ENCODE assay signal across 21 cellular contexts in genomic region chr6:142744836-142745235, GRCh38.
DNase-seq lines count a peak whose midpoint lies in the region; ATAC-seq and TF ChIP-seq lines count a peak whose summit lies in the region.
"Had no signal": no experiment of that assay in that cellular context is flagged by ENCODE, and none has a peak within 500 bp of the region (broad histone marks: within the 10 kb centered on the region; RNA-seq: fewer than 3 reads in every experiment).

No MANE protein-coding gene starts in this region.

- H3K27me3 ChIP-seq in Peyer's patch, result no peaks in the 10 kb centered on the region
- H3K27me3 ChIP-seq: adrenal gland, gastrocnemius medialis, thyroid gland had no signal

- TF ChIP-seq POLR2A in Peyer's patch (IDR thresholded peaks at IDR 0.05) (no peak), GM18505 (IDR thresholded peaks at IDR 0.05; ENCODE audit: borderline replicate concordance, extremely low read depth, insufficient read depth, insufficient read length) (no peak)

- TF ChIP-seq CTCF in fibroblast of villous mesenchyme (IDR thresholded peaks at IDR 0.05; ENCODE audit: insufficient read depth, low read depth, low read length), result no peak
- TF ChIP-seq CTCF in Peyer's patch (IDR thresholded peaks at IDR 0.05), result no peak

- no peak for ATAC-seq in GM18505 (IDR thresholded peaks at IDR 0.05; ENCODE audit: unreplicated experiment)
- ATAC-seq: gastrocnemius medialis; stimulated activated naive CD8-positive, alpha-beta T cell treated with anti-CD3 and anti-CD28 coated beads, Interleukin-15, amount 100 ng/mL, for 72 hours had no signal

- peak; percentile 65 for DNase-seq in HCEC 1CT
- peak; percentile 80 for DNase-seq in amniotic epithelial cell (ENCODE audit: low read depth)
- DNase-seq in fibroblast of villous mesenchyme (ENCODE audit: low read depth), result peak; percentile 27
- DNase-seq in SIG-M5 (lab: John Stamatoyannopoulos, UW), result no peak
- DNase-seq in Peyer's patch, result no peak
- no peak for DNase-seq in NCI-H1048 (lab: John Stamatoyannopoulos, UW)
- DNase-seq: activated CD8-positive, alpha-beta memory T cell treated with anti-CD3 and anti-CD28 coated beads for 24 hours; activated T-cell treated with anti-CD3 and anti-CD28 coated beads, Interleukin-2, amount 50 U/mL, for 24 hours; adrenal gland; caudate nucleus; CD4-positive, alpha-beta memory T cell; DMS 273 treated with DMSO at 0.1 percent for 48 hours; gastrocnemius medialis; hypothalamus; KBM-7; left ventricle myocardium inferior; NCI-H2171; NCI-H524; stimulated activated naive CD8-positive, alpha-beta T cell treated with anti-CD3 and anti-CD28 coated beads, Interleukin-15, amount 100 ng/mL, for 72 hours; thyroid gland had no signal

- H3K36me3 ChIP-seq in Peyer's patch, result no peaks in the 10 kb centered on the region
- H3K36me3 ChIP-seq: adrenal gland, gastrocnemius medialis, left ventricle myocardium inferior, thyroid gland had no signal

- no peaks in the 10 kb centered on the region for H3K9me3 ChIP-seq in Peyer's patch
- H3K9me3 ChIP-seq: adrenal gland, gastrocnemius medialis, left ventricle myocardium inferior, thyroid gland had no signal

- H3K4me3 ChIP-seq in fibroblast of villous mesenchyme (ENCODE audit: low read depth, low read length), result no peak overlapping the region
- H3K4me3 ChIP-seq in Peyer's patch, result no peak overlapping the region
- H3K4me3 ChIP-seq: adrenal gland, gastrocnemius medialis, left ventricle myocardium inferior, thyroid gland had no signal

- H3K4me1 ChIP-seq in Peyer's patch, result no peaks in the 10 kb centered on the region
- H3K4me1 ChIP-seq: adrenal gland, gastrocnemius medialis, left ventricle myocardium inferior, thyroid gland had no signal

- H3K27ac ChIP-seq in Peyer's patch, result no peak overlapping the region
- H3K27ac ChIP-seq: adrenal gland, gastrocnemius medialis, left ventricle myocardium inferior, thyroid gland had no signal

Comparison
In these comparisons a context has a peak if more than half of its experiments do, and no peak if none do; other contexts are left out.
1. DNase-seq: peak in HCEC 1CT (single experiment), amniotic epithelial cell (single experiment) and fibroblast of villous mesenchyme (single experiment); none in SIG-M5 (single experiment), Peyer's patch (0 of 3) and NCI-H1048 (single experiment).